2 cellular contexts compared by ENCODE assay signal in the genomic region with DNA sequence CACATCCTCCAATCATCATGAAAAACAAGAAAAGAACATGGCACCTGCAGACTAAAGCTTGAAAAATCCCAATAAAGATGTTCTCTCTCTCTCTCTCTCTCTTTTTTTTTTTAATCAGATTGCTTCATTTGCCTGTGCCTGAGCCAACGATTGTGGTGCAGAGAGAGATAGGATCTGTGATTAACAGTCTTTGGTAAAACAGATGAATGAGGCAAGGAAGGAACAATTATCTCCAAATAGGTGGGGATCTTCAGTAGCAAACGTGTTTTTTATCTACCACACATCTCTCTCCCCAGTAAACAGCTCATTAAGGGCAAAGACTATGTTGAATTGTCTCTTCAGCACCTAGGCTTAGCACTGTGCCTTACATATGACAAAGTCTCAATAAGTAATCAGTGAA.
TF ChIP-seq lines count a peak whose summit lies in the region.

No MANE protein-coding gene starts in this region.

TF ChIP-seq in SK-N-SH, 30 proteins besides CTCF, POLR2A, EP300 and RAD21:
- peak; percentile 34; the same call in 1 of the 2 replicates for TF ChIP-seq GATA2 (CRISPR knock-in tag; IDR thresholded peaks at IDR 0.05)
- no peak for TF ChIP-seq SIN3A (IDR thresholded peaks at IDR 0.05; ENCODE audit: borderline replicate concordance, low read depth, low read length)
TF ChIP-seq in SK-N-SH: peak in this region for 1.

TF ChIP-seq in SK-N-SH treated with all-trans-retinoic acid at 6 μM for 48 hours, 23 proteins besides CTCF, POLR2A, EP300 and RAD21:
- TF ChIP-seq, protein P1, sequence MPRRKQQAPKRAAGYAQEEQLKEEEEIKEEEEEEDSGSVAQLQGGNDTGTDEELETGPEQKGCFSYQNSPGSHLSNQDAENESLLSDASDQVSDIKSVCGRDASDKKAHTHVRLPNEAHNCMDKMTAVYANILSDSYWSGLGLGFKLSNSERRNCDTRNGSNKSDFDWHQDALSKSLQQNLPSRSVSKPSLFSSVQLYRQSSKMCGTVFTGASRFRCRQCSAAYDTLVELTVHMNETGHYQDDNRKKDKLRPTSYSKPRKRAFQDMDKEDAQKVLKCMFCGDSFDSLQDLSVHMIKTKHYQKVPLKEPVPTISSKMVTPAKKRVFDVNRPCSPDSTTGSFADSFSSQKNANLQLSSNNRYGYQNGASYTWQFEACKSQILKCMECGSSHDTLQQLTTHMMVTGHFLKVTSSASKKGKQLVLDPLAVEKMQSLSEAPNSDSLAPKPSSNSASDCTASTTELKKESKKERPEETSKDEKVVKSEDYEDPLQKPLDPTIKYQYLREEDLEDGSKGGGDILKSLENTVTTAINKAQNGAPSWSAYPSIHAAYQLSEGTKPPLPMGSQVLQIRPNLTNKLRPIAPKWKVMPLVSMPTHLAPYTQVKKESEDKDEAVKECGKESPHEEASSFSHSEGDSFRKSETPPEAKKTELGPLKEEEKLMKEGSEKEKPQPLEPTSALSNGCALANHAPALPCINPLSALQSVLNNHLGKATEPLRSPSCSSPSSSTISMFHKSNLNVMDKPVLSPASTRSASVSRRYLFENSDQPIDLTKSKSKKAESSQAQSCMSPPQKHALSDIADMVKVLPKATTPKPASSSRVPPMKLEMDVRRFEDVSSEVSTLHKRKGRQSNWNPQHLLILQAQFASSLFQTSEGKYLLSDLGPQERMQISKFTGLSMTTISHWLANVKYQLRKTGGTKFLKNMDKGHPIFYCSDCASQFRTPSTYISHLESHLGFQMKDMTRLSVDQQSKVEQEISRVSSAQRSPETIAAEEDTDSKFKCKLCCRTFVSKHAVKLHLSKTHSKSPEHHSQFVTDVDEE (CRISPR knock-in tag; IDR thresholded peaks at IDR 0.05): no peak
- TF ChIP-seq ZFP3 (CRISPR knock-in tag; IDR thresholded peaks at IDR 0.05) (no peak), ZNF565 (CRISPR knock-in tag; conservative IDR thresholded peaks at IDR 0.05; ENCODE audit: low read depth) (no peak), ZNF8 (CRISPR knock-in tag; IDR thresholded peaks at IDR 0.05) (no peak), ZC3H10 (CRISPR knock-in tag; IDR thresholded peaks at IDR 0.05) (no peak), BACH2 (CRISPR knock-in tag; IDR thresholded peaks at IDR 0.05; ENCODE audit: borderline replicate concordance) (no peak), OSR1 (CRISPR knock-in tag; IDR thresholded peaks at IDR 0.05) (no peak), TOX (CRISPR knock-in tag; IDR thresholded peaks at IDR 0.05; ENCODE audit: borderline replicate concordance) (no peak), PPARA (CRISPR knock-in tag; IDR thresholded peaks at IDR 0.05; ENCODE audit: borderline replicate concordance) (no peak)
